Comparison of ENCODE assay signal across 8 cellular contexts in genomic region chr4:79576480-79576803, GRCh38.
A peak's percentile ranks its signal among the peaks of the same experiment; 100 is the strongest.
DNase-seq lines count a peak whose midpoint lies in the region; ATAC-seq, FAIRE-seq and TF ChIP-seq lines count a peak whose summit lies in the region.

No MANE protein-coding gene starts in this region.

- no peak overlapping the region for H3K27ac Mint-ChIP-seq in GM23338
- no peak overlapping the region for H3K27ac Mint-ChIP-seq in CD8-positive, alpha-beta memory T cell

- H3K27me3 ChIP-seq in DND-41 (ENCODE audit: insufficient read depth, low read length, poor library complexity) (no peaks in the 10 kb centered on the region), GM23338 (ENCODE audit: insufficient read depth) (no peaks in the 10 kb centered on the region), GM12878 (replicated peaks in 1 of 2; ENCODE audit: control insufficient read depth in 2 of 2, insufficient read depth in 2 of 2, low read length in 1 of 2) (no peaks in the 10 kb centered on the region)
- no peaks in the 10 kb centered on the region for H3K27me3 ChIP-seq in CD8-positive, alpha-beta memory T cell (ENCODE audit: insufficient read depth, low read length, poor library complexity, severe bottlenecking)

- H3K27ac ChIP-seq in DND-41 (ENCODE audit: low read length) = no peak overlapping the region
- no peak overlapping the region for H3K27ac ChIP-seq in GM23338 (ENCODE audit: low read depth)
- H3K27ac ChIP-seq in GM12878 (ENCODE audit: control insufficient read depth, insufficient read depth) = no peak overlapping the region
- no peak overlapping the region for H3K27ac ChIP-seq in CD8-positive, alpha-beta memory T cell (ENCODE audit: low read depth, low read length)

- CTCF ChIA-PET in GM12878 (lab: Yijun Ruan, JAX) = interaction anchor here (0.6 to 5.6 kb wide), 11 partner anchors 9 to 625 kb away, joined by 3 to 48 read pairs (median 3); no protein-coding TSS in a partner anchor
- CTCF ChIA-PET in CD8-positive, alpha-beta memory T cell (lab: Charles Lee) = no interaction called here

- no peaks in the 10 kb centered on the region for H3K79me2 ChIP-seq in DND-41 (ENCODE audit: insufficient read depth, low read length)
- H3K79me2 ChIP-seq in GM23338 (replicated peaks; ENCODE audit: insufficient read depth) = no peaks in the 10 kb centered on the region
- no peaks in the 10 kb centered on the region for H3K79me2 ChIP-seq in GM12878 (ENCODE audit: control insufficient read depth, insufficient read depth, low read length)

- H3K9me3 ChIP-seq in DND-41 (ENCODE audit: insufficient read depth, low read length, severe bottlenecking) = no peaks in the 10 kb centered on the region
- no peaks in the 10 kb centered on the region for H3K9me3 ChIP-seq in GM12878 (replicated peaks; ENCODE audit: control insufficient read depth, insufficient read depth, low read length)
- no peaks in the 10 kb centered on the region for H3K9me3 ChIP-seq in CD8-positive, alpha-beta memory T cell (ENCODE audit: low read length)

- H3K9me2 ChIP-seq in GM23338 (ENCODE audit: insufficient read depth) = no peaks in the 10 kb centered on the region

- intact Hi-C loops in GM12878 (cut with micrococcal nuclease; ENCODE audit: unreplicated experiment) = loop anchor here (1.0 to 10.0 kb wide), 3 partner anchors 332 to 624 kb away; no protein-coding TSS in a partner anchor
- intact Hi-C loops in left colon (cut with DNase I, micrococcal nuclease) = loop anchor here in 1 of 2 donors (10.0 kb wide), 2 partner anchors 532 to 622 kb away; no protein-coding TSS in a partner anchor

- no peak overlapping the region for H3K4me3 ChIP-seq in DND-41 (ENCODE audit: low read depth in 1 of 2, low read length in 2 of 2)
- no peak overlapping the region for H3K4me3 ChIP-seq in GM23338
- no peak overlapping the region for H3K4me3 ChIP-seq in GM12878
- no peak overlapping the region for H3K4me3 ChIP-seq in CD8-positive, alpha-beta memory T cell (ENCODE audit: low read length)

- H3K36me3 ChIP-seq in DND-41 (ENCODE audit: insufficient read depth, low read length) = no peaks in the 10 kb centered on the region
- no peaks in the 10 kb centered on the region for H3K36me3 ChIP-seq in GM23338 (ENCODE audit: insufficient read depth)
- no peaks in the 10 kb centered on the region for H3K36me3 ChIP-seq in GM12878 (ENCODE audit: control insufficient read depth in 2 of 2, insufficient read depth in 2 of 2, low read length in 1 of 2)
- no peaks in the 10 kb centered on the region for H3K36me3 ChIP-seq in CD8-positive, alpha-beta memory T cell (ENCODE audit: insufficient read depth, low read length)

- H3K36me3 Mint-ChIP-seq in GM23338 (ENCODE audit: low read depth) = no peaks in the 10 kb centered on the region
- H3K36me3 Mint-ChIP-seq in CD8-positive, alpha-beta memory T cell = no peaks in the 10 kb centered on the region

- H3K4me1 ChIP-seq in DND-41 (ENCODE audit: insufficient read depth, low read length) = no peaks in the 10 kb centered on the region
- peaks cover 23% of the 10 kb centered on the region for H3K4me1 ChIP-seq in GM23338 (ENCODE audit: insufficient read depth)
- no peaks in the 10 kb centered on the region for H3K4me1 ChIP-seq in GM12878 (ENCODE audit: control insufficient read depth, insufficient read depth, low read length)
- H3K4me1 ChIP-seq in CD8-positive, alpha-beta memory T cell (ENCODE audit: insufficient read depth, low read length) = no peaks in the 10 kb centered on the region

- no peak overlapping the region for H2AFZ ChIP-seq in DND-41 (ENCODE audit: low read depth, low read length)
- H2AFZ ChIP-seq in GM23338 = peak overlapping the region; percentile 64; the same call in 1 of the 2 replicates
- no peak overlapping the region for H2AFZ ChIP-seq in GM12878 (ENCODE audit: control insufficient read depth, low read depth, low read length)

- H3F3A ChIP-seq in GM23338 (replicated peaks; ENCODE audit: low read depth) = no peaks in the 10 kb centered on the region

- 16% methylated on average over 6 of the region's 6 CpGs for WGBS in GM12878 (ENCODE audit: insufficient coverage, insufficient replicate concordance, low lambda C conversion rate, missing lambda C conversion rate)

- no peaks in the 10 kb centered on the region for H3K27me3 Mint-ChIP-seq in GM23338 (ENCODE audit: insufficient read depth, low read depth, poor library complexity)
- peaks cover 0 to 3% of the 10 kb centered on the region in 2 donors for H3K27me3 Mint-ChIP-seq in CD8-positive, alpha-beta memory T cell

- in situ Hi-C loops in GM12878 (cut with MboI) = loop anchor here (10.0 kb wide), 1 partner anchor 622 kb away; no protein-coding TSS in a partner anchor

- no peak for TF ChIP-seq EP300 in GM12878 (IDR thresholded peaks at IDR 0.05; ENCODE audit: borderline replicate concordance in 1 of 2, control insufficient read depth in 1 of 2, low read depth in 2 of 2, low read length in 2 of 2)

- no peak for TF ChIP-seq POLR2A in GM12878 (IDR thresholded peaks at IDR 0.05; ENCODE audit: low read depth, low read length)

- DNase-seq in DND-41 (peak; percentile 30), GM23338 (ENCODE audit: low spot score) (peak; percentile 38), NCI-H2081 treated with DMSO at 0.1 percent for 48 hours (lab: John Stamatoyannopoulos, UW) (peak; percentile 0), GM12878 (ENCODE audit: low read depth, low spot score) (no peak), left colon (peak in 1 of 2 donors; percentile 12), dedifferentiated amniotic fluid mesenchymal stem cell (ENCODE audit: extremely low spot score) (no peak)
- DNase-seq in CD8-positive, alpha-beta memory T cell = no peak

- SMC1A ChIA-PET in GM12878 (lab: Charles Lee; ENCODE audit: uncharacterized antibody, unreplicated experiment) = interaction anchor here (0.8 to 3.2 kb wide), 7 partner anchors 24 to 624 kb away, joined by 3 to 23 read pairs (median 6); no protein-coding TSS in a partner anchor

- H4K20me1 ChIP-seq in DND-41 (ENCODE audit: insufficient read depth, low read length) = no peaks in the 10 kb centered on the region
- H4K20me1 ChIP-seq in GM23338 (replicated peaks; ENCODE audit: insufficient read depth) = no peaks in the 10 kb centered on the region
- H4K20me1 ChIP-seq in GM12878 (ENCODE audit: control insufficient read depth, insufficient read depth) = no peaks in the 10 kb centered on the region

- RAD21 ChIA-PET in GM12878 (lab: Charles Lee; ENCODE audit: unreplicated experiment) = interaction anchor here (0.7 to 3.2 kb wide), 3 partner anchors 532 to 623 kb away, joined by 3 to 22 read pairs (median 7); no protein-coding TSS in a partner anchor

- H3K4me2 ChIP-seq in DND-41 (ENCODE audit: insufficient read depth, low read length) (no peak overlapping the region), GM23338 (no peak overlapping the region), GM12878 (ENCODE audit: control insufficient read depth, insufficient read depth) (no peak overlapping the region)

- H3K4me1 Mint-ChIP-seq in GM23338 = peaks cover 18% of the 10 kb centered on the region; the same call in 2 of the 3 replicates
- no peaks in the 10 kb centered on the region for H3K4me1 Mint-ChIP-seq in CD8-positive, alpha-beta memory T cell

- peak; percentile 70 for TF ChIP-seq RAD21 in GM12878 (IDR thresholded peaks at IDR 0.05; ENCODE audit: insufficient read depth, low read depth, low read length)

- ATAC-seq in DND-41 (ENCODE audit: insufficient read depth, low read depth) (peak; percentile 91), GM23338 (peak; percentile 72), GM12878 (peak; percentile 88), left colon (peak; percentile 75), GM21515 (IDR thresholded peaks at IDR 0.05; ENCODE audit: unreplicated experiment) (no peak)

- BruUV-seq in GM12878 (replicated peaks; lab: Mats Ljungman, UMichigan) = no TSS peak

- H3K9ac ChIP-seq in DND-41 (ENCODE audit: low read depth, low read length) (no peak overlapping the region), GM12878 (ENCODE audit: control insufficient read depth, insufficient read depth, low read length) (no peak overlapping the region)

- no peak overlapping the region for H3K4me3 Mint-ChIP-seq in GM23338
- H3K4me3 Mint-ChIP-seq in CD8-positive, alpha-beta memory T cell = no peak overlapping the region

- FAIRE-seq in GM12878 (lab: Jason Lieb, UNC) = peak; percentile 65

- H3K9me3 Mint-ChIP-seq in GM23338 = no peaks in the 10 kb centered on the region
- no peaks in the 10 kb centered on the region for H3K9me3 Mint-ChIP-seq in CD8-positive, alpha-beta memory T cell

- TF ChIP-seq CTCF in DND-41 (IDR thresholded peaks at IDR 0.05; ENCODE audit: borderline replicate concordance, extremely low read depth, low read length, poor library complexity, severe bottlenecking) (peak; percentile 68), GM23338 (conservative IDR thresholded peaks at IDR 0.05; ENCODE audit: low read depth in 2 of 2) (peak; percentile 60 to 77), GM12878 (IDR thresholded peaks at IDR 0.05 in 2 of 3, conservative IDR thresholded peaks at IDR 0.05 in 1 of 3; ENCODE audit: control insufficient read depth in 2 of 3, extremely low read depth in 1 of 3, insufficient read depth in 1 of 3, low read depth in 3 of 3, low read length in 3 of 3) (peak; percentile 37 to 50 (median 49); a peak in 4 of 6 replicates)

- POLR2A ChIA-PET in GM12878 (lab: Charles Lee) = no interaction called here
- POLR2A ChIA-PET in CD8-positive, alpha-beta memory T cell (lab: Charles Lee) = no interaction called here

TF ChIP-seq in GM12878, 131 proteins besides CTCF, POLR2A, EP300 and RAD21 (continues in another document):
- no peak for TF ChIP-seq GATAD2B (conservative IDR thresholded peaks at IDR 0.05; ENCODE audit: low read depth)
- TF ChIP-seq LARP7 (IDR thresholded peaks at IDR 0.05) = no peak
- no peak for TF ChIP-seq SRF (IDR thresholded peaks at IDR 0.05; ENCODE audit: low read depth in 2 of 2, low read length in 2 of 2)
- TF ChIP-seq BCL3 (IDR thresholded peaks at IDR 0.05; ENCODE audit: borderline replicate concordance, insufficient read depth, low read depth, low read length, poor library complexity, severe bottlenecking) = peak; percentile 35
- no peak for TF ChIP-seq KDM1A (IDR thresholded peaks at IDR 0.05; ENCODE audit: borderline replicate concordance)
- no peak for TF ChIP-seq MTA2 (IDR thresholded peaks at IDR 0.05; ENCODE audit: low read depth)
- no peak for TF ChIP-seq EGR1 (IDR thresholded peaks at IDR 0.05; ENCODE audit: borderline replicate concordance in 1 of 2, low read depth in 2 of 2, low read length in 2 of 2)
- peak in 1 of 2 experiments; percentile 10; a peak in 1 of 4 replicates for TF ChIP-seq BHLHE40 (IDR thresholded peaks at IDR 0.05; ENCODE audit: borderline replicate concordance in 1 of 2, low read depth in 2 of 2, low read length in 1 of 2)

Comparison
In these comparisons a context has a peak if more than half of its experiments do, and no peak if none do; other contexts are left out.
1. DNase-seq: peak in DND-41 (single experiment), GM23338 (single experiment) and NCI-H2081 treated with DMSO at 0.1 percent for 48 hours (single experiment); none in GM12878 (single experiment), dedifferentiated amniotic fluid mesenchymal stem cell (single experiment) and CD8-positive, alpha-beta memory T cell (0 of 5).
2. Peak in every context shown above with its lines, with median percentiles within 50 percentile points of each other: CTCF ChIP-seq.